Comparison of ENCODE assay signal across 1 cellular context in the genomic region with DNA sequence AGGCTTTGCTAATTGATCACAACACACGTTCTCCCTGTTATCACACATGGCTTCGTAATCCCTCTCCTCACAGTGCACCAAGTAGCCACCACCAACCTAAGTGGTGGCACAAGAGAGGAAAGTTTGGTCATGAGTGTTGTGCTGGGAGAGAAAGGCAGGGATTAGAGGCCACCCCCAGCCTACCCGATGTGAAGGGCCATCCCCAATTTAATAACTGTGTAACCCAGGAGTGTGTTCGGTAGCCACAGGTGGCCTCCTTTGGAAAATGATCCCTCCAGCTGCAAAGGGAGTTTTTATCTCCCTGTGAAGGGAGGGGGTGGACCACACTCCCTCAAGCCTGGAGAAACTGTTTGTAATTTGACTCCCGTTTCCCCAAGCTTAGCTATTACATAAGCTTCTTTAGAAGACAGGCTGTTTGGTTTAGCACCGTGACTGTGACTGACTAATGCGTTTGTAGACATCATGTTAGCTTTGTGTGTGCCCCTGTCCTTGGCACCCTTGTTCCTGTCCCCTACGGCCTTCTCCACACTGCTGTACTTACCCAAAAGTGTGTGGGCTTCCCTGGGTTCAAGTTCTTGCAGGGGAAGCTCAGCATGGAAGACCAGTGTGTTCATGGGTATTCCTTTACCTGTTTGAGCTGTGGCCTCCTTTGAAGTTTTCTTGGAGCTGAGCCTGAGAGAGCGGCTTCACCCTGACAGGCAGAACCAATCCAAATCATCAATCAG.
TF ChIP-seq lines count a peak whose summit lies in the region.

No MANE protein-coding gene starts in this region.

TF ChIP-seq in endothelial cell of umbilical vein, 7 proteins besides CTCF, POLR2A, EP300 and RAD21:
- TF ChIP-seq FOS (IDR thresholded peaks at IDR 0.05; ENCODE audit: borderline replicate concordance, insufficient read depth, low read length): no peak
- no peak for TF ChIP-seq GATA2 (IDR thresholded peaks at IDR 0.05; ENCODE audit: insufficient read depth, insufficient read length, low read depth, low read length)
- TF ChIP-seq EZH2 (IDR thresholded peaks at IDR 0.05; ENCODE audit: borderline replicate concordance, low read depth, low read length, severe bottlenecking): no peak
- no peak for TF ChIP-seq MYC (IDR thresholded peaks at IDR 0.05; ENCODE audit: low read depth, low read length)
- TF ChIP-seq, protein P1, sequence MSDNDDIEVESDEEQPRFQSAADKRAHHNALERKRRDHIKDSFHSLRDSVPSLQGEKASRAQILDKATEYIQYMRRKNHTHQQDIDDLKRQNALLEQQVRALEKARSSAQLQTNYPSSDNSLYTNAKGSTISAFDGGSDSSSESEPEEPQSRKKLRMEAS (IDR thresholded peaks at IDR 0.05; ENCODE audit: insufficient read depth, insufficient read length): no peak
